In genomic region chrX:153794018-153794896, GRCh38 we compare ENCODE assay signal across 8 cellular contexts. TPM values are rescaled to one million over a fixed set of nuclear protein-coding genes. Genes with fewer than 3 reads are reported as not detected.
DNase-seq lines count a peak whose midpoint lies in the region; ATAC-seq and TF ChIP-seq lines count a peak whose summit lies in the region.

IDH3G (minus strand) TSS chrX:153794375; CDS start chrX:153794326, 49 bp downstream.
SSR4 (plus strand) TSS chrX:153794668; CDS start chrX:153794688, 20 bp downstream.

- H2BK12ac ChIP-seq in H9 (ENCODE audit: insufficient read length, low read depth, low read length): no peak within 1 kb of the TSS

- H3K56ac ChIP-seq in H9 (ENCODE audit: insufficient read length, low read depth, low read length): no peak within 1 kb of the TSS

- peaks cover 4% of the 10 kb centered on the region; the same call in 1 of the 2 replicates for H3K79me2 ChIP-seq in H9 (ENCODE audit: insufficient read depth, low read length)

- H3K36me3 ChIP-seq in MG63: no peaks in the 10 kb centered on the region; the same call in 1 of the 2 replicates

- H3K79me1 ChIP-seq in H9 (ENCODE audit: insufficient read depth, low read depth, low read length, poor library complexity, severe bottlenecking): no peaks in the 10 kb centered on the region

- H3K18ac ChIP-seq in H9 (ENCODE audit: insufficient read length, low read depth, low read length): peak within 1 kb of the TSS; percentile 95

- H3K14ac ChIP-seq in H9 (ENCODE audit: insufficient read depth, low read length): 0 out of 2 replicates have a peak within 1 kb of the TSS, but pooled peaks have one; percentile 90

- peak within 1 kb of the TSS; percentile 93 for H3K4me3 ChIP-seq in MG63

- no peak within 1 kb of the TSS for H2AFZ ChIP-seq in H9 (ENCODE audit: low read length)

- H3K4me2 ChIP-seq in H9 (ENCODE audit: insufficient read depth, insufficient read length, low read length): peak within 1 kb of the TSS; percentile 55

- no peaks in the 10 kb centered on the region for H3K4me1 ChIP-seq in H9 (ENCODE audit: insufficient read depth, low read length)

- peaks cover 40% of the 10 kb centered on the region for H3K9me3 ChIP-seq in H9 (ENCODE audit: control insufficient read depth, low read depth, low read length)
- no peaks in the 10 kb centered on the region for H3K9me3 ChIP-seq in MG63

- DNase-seq in ELR (ENCODE audit: low read depth) (peak; percentile 92), H9 (peak; percentile 94), MG63 (peak; percentile 87), SHP77 treated with DMSO at 0.1 percent for 48 hours (lab: John Stamatoyannopoulos, UW) (peak; percentile 71), activated gamma-delta T cell (lab: John Stamatoyannopoulos, UW) (peak; percentile 86), fibroblast of the conjunctiva (ENCODE audit: low read depth) (peak; percentile 94), nephron progenitor cell (peak; percentile 90)
- peak; percentile 93 to 96 for DNase-seq in stimulated activated naive CD8-positive, alpha-beta T cell treated with anti-CD3 and anti-CD28 coated beads, Interleukin-15, amount 100 ng/mL, for 72 hours

- H3T11ph ChIP-seq in H9 (ENCODE audit: low read length): no peak within 1 kb of the TSS

- no peak within 1 kb of the TSS for H4K91ac ChIP-seq in H9 (ENCODE audit: insufficient read length, low read depth, low read length)

- H3K27me3 ChIP-seq in H9 (ENCODE audit: insufficient read depth, low read length) (no peaks in the 10 kb centered on the region), MG63 (no peaks in the 10 kb centered on the region)

- H3K27ac Mint-ChIP-seq in H9: peak within 1 kb of the TSS in 2 of 3 experiments; percentile 96 to 97; a peak in 5 of 7 replicates
- H3K27ac Mint-ChIP-seq in nephron progenitor cell: no peak within 1 kb of the TSS
- H3K27ac Mint-ChIP-seq in stimulated activated naive CD8-positive, alpha-beta T cell treated with anti-CD3 and anti-CD28 coated beads, Interleukin-15, amount 100 ng/mL, for 72 hours: peak within 1 kb of the TSS; percentile 96 to 97

- H3K9ac ChIP-seq in H9 (ENCODE audit: extremely low read depth, insufficient read length, low read length): peak within 1 kb of the TSS; percentile 88

- H3K27me3 Mint-ChIP-seq in H9 (ENCODE audit: low read depth): no peaks in the 10 kb centered on the region; the same call in 1 of the 2 replicates
- H3K27me3 Mint-ChIP-seq in nephron progenitor cell (ENCODE audit: low read depth, poor library complexity): no peaks in the 10 kb centered on the region
- H3K27me3 Mint-ChIP-seq in stimulated activated naive CD8-positive, alpha-beta T cell treated with anti-CD3 and anti-CD28 coated beads, Interleukin-15, amount 100 ng/mL, for 72 hours: no peaks in the 10 kb centered on the region

- no peak within 1 kb of the TSS for H4K8ac ChIP-seq in H9 (replicated peaks; ENCODE audit: insufficient read length, low read depth, low read length)

- no peaks in the 10 kb centered on the region for H4K20me1 ChIP-seq in H9 (ENCODE audit: control insufficient read depth, insufficient read depth, insufficient read length)

- no peak within 1 kb of the TSS for H4K5ac ChIP-seq in H9 (ENCODE audit: insufficient read length, low read depth, low read length)

- TF ChIP-seq CTCF in H9 (conservative IDR thresholded peaks at IDR 0.05): peak; percentile 21; the same call in 1 of the 3 replicates
- no peak for TF ChIP-seq CTCF in nephron progenitor cell (IDR thresholded peaks at IDR 0.05)

- peak within 1 kb of the TSS; percentile 87 to 93 for H3K4me3 Mint-ChIP-seq in H9
- H3K4me3 Mint-ChIP-seq in nephron progenitor cell: peak within 1 kb of the TSS; percentile 92
- peak within 1 kb of the TSS; percentile 94 to 99 for H3K4me3 Mint-ChIP-seq in stimulated activated naive CD8-positive, alpha-beta T cell treated with anti-CD3 and anti-CD28 coated beads, Interleukin-15, amount 100 ng/mL, for 72 hours

- H2BK15ac ChIP-seq in H9 (ENCODE audit: low read depth, low read length): no peak within 1 kb of the TSS

- no peak within 1 kb of the TSS for H3K4ac ChIP-seq in H9 (ENCODE audit: low read depth, low read length)

- H2BK120ac ChIP-seq in H9 (ENCODE audit: low read depth, low read length, poor library complexity, severe bottlenecking): no peak within 1 kb of the TSS

- WGBS in H9 (ENCODE audit: extremely low coverage, insufficient read length, low lambda C conversion rate): no CpG with 5 or more reads among the region's 92 CpGs

- H3K4me1 Mint-ChIP-seq in H9 (peaks cover 7 to 12% of the 10 kb centered on the region in 2 experiments; a peak in 3 of 4 replicates), nephron progenitor cell (peaks cover 23% of the 10 kb centered on the region)
- peaks cover 37% of the 10 kb centered on the region for H3K4me1 Mint-ChIP-seq in stimulated activated naive CD8-positive, alpha-beta T cell treated with anti-CD3 and anti-CD28 coated beads, Interleukin-15, amount 100 ng/mL, for 72 hours

- H2BK20ac ChIP-seq in H9 (ENCODE audit: low read depth, low read length, poor library complexity, severe bottlenecking): no peak within 1 kb of the TSS

- H3K36me3 Mint-ChIP-seq in H9 (ENCODE audit: insufficient read depth in 1 of 3, low read depth in 3 of 3): peaks cover 33 to 49% (median 39%) of the 10 kb centered on the region in 3 experiments
- peaks cover 20% of the 10 kb centered on the region for H3K36me3 Mint-ChIP-seq in nephron progenitor cell (ENCODE audit: low read depth)

- no peak within 1 kb of the TSS for H3K27ac ChIP-seq in H9 (ENCODE audit: insufficient read length, low read depth, low read length)

- no peak within 1 kb of the TSS for H3K23ac ChIP-seq in H9 (ENCODE audit: insufficient read length, low read depth, low read length)

- no peak within 1 kb of the TSS for H2BK5ac ChIP-seq in H9 (ENCODE audit: insufficient read length, low read length)

- H3K23me2 ChIP-seq in H9 (ENCODE audit: insufficient read length, low read depth, low read length, poor library complexity, severe bottlenecking): peaks cover 4% of the 10 kb centered on the region

- peaks cover 53 to 75% of the 10 kb centered on the region in 2 experiments for H3K9me3 Mint-ChIP-seq in H9
- peaks cover 54% of the 10 kb centered on the region for H3K9me3 Mint-ChIP-seq in nephron progenitor cell
- no peaks in the 10 kb centered on the region for H3K9me3 Mint-ChIP-seq in stimulated activated naive CD8-positive, alpha-beta T cell treated with anti-CD3 and anti-CD28 coated beads, Interleukin-15, amount 100 ng/mL, for 72 hours

- peak; percentile 96 for ATAC-seq in stimulated activated naive CD8-positive, alpha-beta T cell treated with anti-CD3 and anti-CD28 coated beads, Interleukin-15, amount 100 ng/mL, for 72 hours

- no peak within 1 kb of the TSS for H2AK5ac ChIP-seq in H9 (ENCODE audit: insufficient read length, low read length)

RNA-seq across cellular contexts. Expression of gene IDH3G, which starts in this region (rescaled TPM):
- total RNA-seq in H9 (2021): 43.2 and 47.1 TPM in 2 replicates
- 48.7 and 75.2 TPM in 2 replicates for total RNA-seq in MG63 (2014; rRNA removed; shearing (Covaris generic); ENCODE audit: low replicate concordance)

RNA-seq across cellular contexts. Expression of gene SSR4, which starts in this region (rescaled TPM):
- total RNA-seq in H9 (2021): 179 and 193 TPM in 2 replicates
- total RNA-seq in MG63 (2014; rRNA removed; shearing (Covaris generic); ENCODE audit: low replicate concordance): 227 and 266 TPM in 2 replicates
